In the genomic region with DNA sequence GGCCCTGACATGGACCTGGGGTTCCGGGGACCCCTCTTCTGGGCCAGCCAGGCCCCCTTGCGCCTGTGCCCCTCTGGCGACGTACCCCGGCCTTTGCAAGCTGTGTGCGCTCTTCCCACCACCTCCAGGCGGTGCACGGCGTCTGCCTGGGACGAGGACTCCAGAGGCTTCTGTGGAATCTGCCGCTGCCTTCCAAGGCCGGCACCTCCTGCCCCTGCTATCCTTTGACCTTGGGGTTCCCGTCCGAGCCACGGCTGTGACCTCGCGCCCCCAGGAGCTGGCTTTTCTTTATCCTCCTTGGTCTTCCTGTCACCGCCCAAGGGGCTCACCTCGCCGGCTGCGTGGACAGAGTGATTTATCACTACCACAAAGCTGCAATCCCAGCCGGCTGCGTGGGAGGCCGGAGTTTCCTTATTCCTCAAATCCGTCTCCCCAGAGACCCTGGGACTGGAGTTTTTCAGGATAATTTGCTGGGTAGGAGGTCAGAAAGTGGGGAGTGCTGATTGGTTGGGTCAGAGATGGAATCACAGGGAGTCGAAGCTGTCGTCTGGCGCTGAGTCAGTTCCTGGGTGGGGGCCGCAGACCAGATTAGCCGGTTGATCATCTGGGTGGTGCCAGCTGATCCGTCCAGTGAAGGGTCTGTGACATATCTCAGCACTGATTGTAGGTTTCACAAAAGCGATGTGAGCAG, we compare ENCODE assay signal across 12 cellular contexts. TPM values are rescaled to one million over a fixed set of nuclear protein-coding genes. Genes with fewer than 3 reads are reported as not detected.
DNase-seq lines count a peak whose midpoint lies in the region; ATAC-seq and TF ChIP-seq lines count a peak whose summit lies in the region.
"Had no signal": no experiment of that assay in that cellular context is flagged by ENCODE, and none has a peak within 500 bp of the region (broad histone marks: within the 10 kb centered on the region; RNA-seq: fewer than 3 reads in every experiment).

No MANE protein-coding gene starts in this region.

- intact Hi-C loops in mammary epithelial cell (cut with micrococcal nuclease) (no loop called here), MCF 10A (cut with micrococcal nuclease) (no loop called here)

- H3K4me3 ChIP-seq in mammary epithelial cell (replicated peaks in 1 of 3; ENCODE audit: insufficient read depth in 1 of 3, low read depth in 2 of 3, low read length in 3 of 3) (no peak overlapping the region), mesenchymal stem cell (ENCODE audit: insufficient read depth in 1 of 2, low read depth in 1 of 2, low read length in 2 of 2) (peak overlapping the region in 1 of 2 experiments; percentile 23)
- H3K4me3 ChIP-seq: psoas muscle had no signal

- H3K79me1 ChIP-seq in mesenchymal stem cell (replicated peaks; ENCODE audit: low read length, poor library complexity, severe bottlenecking), result no peaks in the 10 kb centered on the region

- H2BK15ac ChIP-seq in mesenchymal stem cell (ENCODE audit: low read depth, poor library complexity, severe bottlenecking), result no peak overlapping the region

- no peak overlapping the region for H3K23ac ChIP-seq in mesenchymal stem cell (ENCODE audit: low read length in 2 of 2)

- peak overlapping the region; percentile 3 to 46 for H3K4ac ChIP-seq in mesenchymal stem cell (ENCODE audit: low read depth in 1 of 2, low read length in 2 of 2)

- 90% methylated on average over 28 of the region's 32 CpGs for WGBS in mammary epithelial cell (ENCODE audit: low coverage, missing lambda C conversion rate)
- 27% methylated on average over 31 of the region's 32 CpGs for WGBS in mesenchymal stem cell

- no peaks in the 10 kb centered on the region for H4K20me1 ChIP-seq in mammary epithelial cell (ENCODE audit: insufficient read depth, low read length)

- H3K14ac ChIP-seq in mesenchymal stem cell (ENCODE audit: low read length in 2 of 2), result peak overlapping the region in 1 of 2 experiments; percentile 5

- DNase-seq in mammary epithelial cell, result peak; percentile 24
- DNase-seq in MCF 10A (ENCODE audit: unreplicated experiment), result no peak
- DNase-seq in mesenchymal stem cell, result peak; percentile 71
- DNase-seq in CD1c-positive myeloid dendritic cell (ENCODE audit: extremely low spot score), result no peak
- DNase-seq: activated T-cell treated with anti-CD3 and anti-CD28 coated beads, Interleukin-2, amount 50 U/mL, for 72 hours; NCI-H748 treated with DMSO at 0.1 percent for 48 hours; T1000 had no signal

- H3K79me2 ChIP-seq in mammary epithelial cell (ENCODE audit: insufficient read depth, low read length), result no peaks in the 10 kb centered on the region

- dilution Hi-C loops in mammary epithelial cell (cut with HindIII; ENCODE audit: low sequenced_read_pairs), result no loop called here

- peak overlapping the region; percentile 34 to 92 for H3K18ac ChIP-seq in mesenchymal stem cell (ENCODE audit: low read depth in 1 of 2, low read length in 2 of 2)

- no peak overlapping the region for H3K27ac Mint-ChIP-seq in MCF 10A (ENCODE audit: low read depth, unreplicated experiment)
- H3K27ac Mint-ChIP-seq: activated T-cell treated with anti-CD3 and anti-CD28 coated beads, Interleukin-2, amount 50 U/mL, for 72 hours had no signal

- H3K27me3 Mint-ChIP-seq in MCF 10A (ENCODE audit: insufficient read depth, unreplicated experiment), result no peaks in the 10 kb centered on the region

- CTCF ChIA-PET in mammary epithelial cell (lab: Charles Lee; ENCODE audit: low non-redundant PET) (no interaction called here), MCF 10A (lab: Yijun Ruan, JAX) (no interaction called here)

- no peak overlapping the region for H3K4me3 Mint-ChIP-seq in MCF 10A (ENCODE audit: unreplicated experiment)
- H3K4me3 Mint-ChIP-seq: activated T-cell treated with anti-CD3 and anti-CD28 coated beads, Interleukin-2, amount 50 U/mL, for 72 hours had no signal

- no peaks in the 10 kb centered on the region for H3K9me3 ChIP-seq in mammary epithelial cell (replicated peaks; ENCODE audit: insufficient read depth, low read length)
- H3K9me3 ChIP-seq in mesenchymal stem cell (ENCODE audit: control insufficient read depth, low read length), result no peaks in the 10 kb centered on the region
- H3K9me3 ChIP-seq: psoas muscle had no signal

- no peak overlapping the region for H3K4me2 ChIP-seq in mammary epithelial cell (ENCODE audit: insufficient read depth, low read depth, low read length)
- no peak overlapping the region for H3K4me2 ChIP-seq in mesenchymal stem cell (ENCODE audit: low read length, poor library complexity, severe bottlenecking)

- ATAC-seq in esophagus mucosa (peak; percentile 68), HG03196 (IDR thresholded peaks at IDR 0.05; ENCODE audit: unreplicated experiment) (no peak), GM19035 (IDR thresholded peaks at IDR 0.05; ENCODE audit: unreplicated experiment) (no peak), HG03045 (IDR thresholded peaks at IDR 0.05; ENCODE audit: unreplicated experiment) (no peak)
- ATAC-seq: activated T-cell treated with anti-CD3 and anti-CD28 coated beads, Interleukin-2, amount 50 U/mL, for 72 hours; psoas muscle had no signal

- no peak overlapping the region for H3K27ac ChIP-seq in mammary epithelial cell (ENCODE audit: insufficient read depth, low read depth, low read length)
- H3K27ac ChIP-seq in mesenchymal stem cell (ENCODE audit: low read length, poor library complexity, severe bottlenecking), result no peak overlapping the region
- H3K27ac ChIP-seq: psoas muscle had no signal

- H3K9ac ChIP-seq in mammary epithelial cell (ENCODE audit: insufficient read depth, low read length) (no peak overlapping the region), mesenchymal stem cell (ENCODE audit: low read length) (peak overlapping the region; percentile 6)

- POLR2A ChIA-PET in MCF 10A (lab: Yijun Ruan, JAX), result no interaction called here

- H4K91ac ChIP-seq in mesenchymal stem cell (ENCODE audit: low read length), result peak overlapping the region; percentile 86

- TF ChIP-seq CTCF in mammary epithelial cell (conservative IDR thresholded peaks at IDR 0.05 in 1 of 2, IDR thresholded peaks at IDR 0.05 in 1 of 2; ENCODE audit: extremely low read depth in 1 of 2, insufficient read depth in 1 of 2, low read depth in 1 of 2, low read length in 2 of 2), result no peak
- no peak for TF ChIP-seq CTCF in MCF 10A (IDR thresholded peaks at IDR 0.05; ENCODE audit: unreplicated experiment)

- peak overlapping the region; percentile 43 for H2BK120ac ChIP-seq in mesenchymal stem cell (ENCODE audit: low read depth, low read length)

- H3K36me3 ChIP-seq in mammary epithelial cell (ENCODE audit: insufficient read depth, low read length), result no peaks in the 10 kb centered on the region
- H3K36me3 ChIP-seq in mesenchymal stem cell (ENCODE audit: control insufficient read depth in 1 of 2, insufficient read depth in 2 of 2, low read depth in 1 of 2, low read length in 2 of 2), result no peaks in the 10 kb centered on the region

- in situ Hi-C loops in mammary epithelial cell (cut with MboI; ENCODE audit: low sequenced_read_pairs in 2 of 2), result no loop called here

- peak overlapping the region in 1 of 2 experiments; percentile 4 for H2BK12ac ChIP-seq in mesenchymal stem cell (ENCODE audit: low read length in 2 of 2)

- H4K8ac ChIP-seq in mesenchymal stem cell (ENCODE audit: low read length), result peak overlapping the region; percentile 81

- no peak overlapping the region for H2BK5ac ChIP-seq in mesenchymal stem cell (ENCODE audit: low read depth, low read length, poor library complexity, severe bottlenecking)

- H3K9me3 Mint-ChIP-seq in MCF 10A (ENCODE audit: unreplicated experiment), result no peaks in the 10 kb centered on the region
- H3K9me3 Mint-ChIP-seq: activated T-cell treated with anti-CD3 and anti-CD28 coated beads, Interleukin-2, amount 50 U/mL, for 72 hours had no signal

- H3K4me1 ChIP-seq in mammary epithelial cell (ENCODE audit: insufficient read depth, low read length), result no peaks in the 10 kb centered on the region
- H3K4me1 ChIP-seq in mesenchymal stem cell (ENCODE audit: control insufficient read depth, insufficient read depth, low read depth, low read length), result peaks cover 4% of the 10 kb centered on the region
- H3K4me1 ChIP-seq: psoas muscle had no signal

- peaks cover 4% of the 10 kb centered on the region for H3K4me1 Mint-ChIP-seq in MCF 10A (ENCODE audit: insufficient read depth, unreplicated experiment)

- H2AK5ac ChIP-seq in mesenchymal stem cell (ENCODE audit: low read length, severe bottlenecking), result no peak overlapping the region

- H3K27me3 ChIP-seq in mammary epithelial cell (ENCODE audit: insufficient read depth, low read length), result no peaks in the 10 kb centered on the region
- H3K27me3 ChIP-seq in mesenchymal stem cell (ENCODE audit: control insufficient read depth in 1 of 2, insufficient read depth in 1 of 2, low read length in 2 of 2), result peaks cover 0 to 3% of the 10 kb centered on the region in 2 experiments

- H3K36me3 Mint-ChIP-seq in MCF 10A (ENCODE audit: insufficient read depth, unreplicated experiment), result no peaks in the 10 kb centered on the region

- H2AFZ ChIP-seq in mammary epithelial cell (ENCODE audit: low read depth, low read length) (no peak overlapping the region), mesenchymal stem cell (ENCODE audit: low read depth, low read length) (no peak overlapping the region)

- BruUV-seq in mammary epithelial cell (replicated peaks; lab: Mats Ljungman, UMichigan), result no TSS peak
- no TSS peak for BruUV-seq in MCF 10A (replicated peaks; lab: Mats Ljungman, UMichigan)

RNA-seq across cellular contexts. Expression of gene PLCXD1, which starts 19.9 kb away (rescaled TPM):
- total RNA-seq in mammary epithelial cell, result 1 to 10 TPM; 4.3 to 9.8 TPM
- polyA plus RNA-seq in mammary epithelial cell, result 6.6 TPM
- 20.4 TPM for polyA minus RNA-seq in mammary epithelial cell
- total RNA-seq in MCF 10A (2022), result 7.6 and 12.0 TPM in 2 replicates
- total RNA-seq in esophagus mucosa, result 17.8 TPM
- polyA plus RNA-seq in mesenchymal stem cell (2013, experiment 1 of 2), result 15.8 TPM
- 14.5 TPM for polyA plus RNA-seq in mesenchymal stem cell (2013, experiment 2 of 2)

RNA-seq across cellular contexts. Expression of gene GTPBP6, which starts 57.3 kb away (rescaled TPM):
- total RNA-seq in mammary epithelial cell (10 to 100 TPM; 28.0 to 46.7 TPM), MCF 10A (2022) (54.9 and 73.4 TPM in 2 replicates), esophagus mucosa (35.3 TPM)
- polyA plus RNA-seq in mammary epithelial cell, result 30.4 TPM
- polyA minus RNA-seq in mammary epithelial cell, result 16.0 TPM
- 29.7 TPM for polyA plus RNA-seq in mesenchymal stem cell (2013, experiment 1 of 2)
- 29.8 TPM for polyA plus RNA-seq in mesenchymal stem cell (2013, experiment 2 of 2)

Comparison
In these comparisons a context has a peak if more than half of its experiments do, and no peak if none do; other contexts are left out.
1. DNase-seq: peak in mammary epithelial cell (single experiment) and mesenchymal stem cell (single experiment); none in MCF 10A (single experiment) and CD1c-positive myeloid dendritic cell (single experiment).